In the genomic region with DNA sequence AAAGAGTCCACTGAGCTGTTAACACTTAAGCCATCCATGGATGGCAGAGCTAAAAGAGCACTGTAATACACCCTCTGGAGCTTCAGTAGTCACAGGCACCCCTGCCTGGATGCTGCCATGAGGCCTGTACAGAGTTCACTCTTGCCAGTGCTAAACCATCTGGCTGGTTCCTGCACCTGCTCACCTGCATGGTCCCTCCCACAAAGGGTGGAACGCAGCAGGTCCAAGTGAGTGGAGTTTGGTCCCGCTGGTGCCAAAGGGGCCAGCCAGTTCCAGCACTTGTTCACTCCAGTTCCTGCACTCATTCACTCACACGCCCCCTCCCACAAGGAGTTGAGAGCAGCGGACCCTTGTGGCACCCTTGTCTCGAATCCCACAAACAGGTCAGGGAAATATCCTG, we compare ENCODE assay signal across 27 cellular contexts.
"Had no signal": no experiment of that assay in that cellular context is flagged by ENCODE, and none has a peak within 500 bp of the region (broad histone marks: within the 10 kb centered on the region; RNA-seq: fewer than 3 reads in every experiment).

No MANE protein-coding gene starts in this region.

- ATAC-seq: left cardiac atrium; left lung; lower lobe of right lung; natural killer cell; right lobe of liver; stimulated activated naive B cell treated with anti-CD40 and anti-IgM and Interleukin-4, amounts not matched to agents 10 μg/mL and 1 μg/mL and 100 μg/mL, for 72 hours had no signal

- H3K27ac ChIP-seq: left lung, lower lobe of right lung, neutrophil, parathyroid adenoma, right atrium auricular region, right lobe of liver, tibial nerve, upper lobe of left lung had no signal

- H3K79me2 ChIP-seq: parathyroid adenoma had no signal

- H3K9ac ChIP-seq: parathyroid adenoma had no signal

- H3K36me3 Mint-ChIP-seq: naive B cell; natural killer cell; stimulated activated naive B cell treated with anti-CD40 and anti-IgM and Interleukin-4, amounts not matched to agents 10 μg/mL and 1 μg/mL and 100 μg/mL, for 72 hours had no signal

- H2AFZ ChIP-seq: parathyroid adenoma had no signal

- H3K27ac Mint-ChIP-seq: naive B cell; natural killer cell; stimulated activated naive B cell treated with anti-CD40 and anti-IgM and Interleukin-4, amounts not matched to agents 10 μg/mL and 1 μg/mL and 100 μg/mL, for 72 hours; stimulated activated naive CD8-positive, alpha-beta T cell treated with anti-CD3 and anti-CD28 coated beads, Interleukin-15, Interleukin-2, amounts not matched to agents 100 ng/mL and 50 ng/mL, for 24 hours had no signal

- H3K27me3 ChIP-seq: left lung, neutrophil, right atrium auricular region, right lobe of liver, tibial nerve, upper lobe of left lung had no signal

- DNase-seq: head of caudate nucleus; hippocampal formation; kidney glomerular epithelial cell; left cardiac atrium; left lung; lower lobe of right lung; mammary epithelial cell; mesenchymal stem cell; naive B cell; natural killer cell; occipital lobe; right lobe of liver; stimulated activated CD4-positive, alpha-beta T cell treated with anti-CD3 and anti-CD28 coated beads, Interleukin-1b, Interleukin-23, amount 100 ng/mL, for 48 hours; stimulated activated CD4-positive, alpha-beta T cell treated with anti-CD3 and anti-CD28 coated beads, Interleukin-2, amount 100 ng/mL, for 48 hours; stimulated activated CD4-positive, alpha-beta T cell treated with anti-CD3 and anti-CD28 coated beads, Interleukin-4, amount 100 ng/mL, for 4 hours; stimulated activated CD8-positive, alpha-beta memory T cell treated with anti-CD3 and anti-CD28 coated beads, Interleukin-4, amount 100 ng/mL, for 48 hours; stimulated activated naive B cell treated with anti-CD40 and anti-IgM and Interleukin-4, amounts not matched to agents 10 μg/mL and 1 μg/mL and 100 μg/mL, for 72 hours; substantia nigra; upper lobe of left lung had no signal

- H3K4me3 Mint-ChIP-seq: natural killer cell; stimulated activated naive B cell treated with anti-CD40 and anti-IgM and Interleukin-4, amounts not matched to agents 10 μg/mL and 1 μg/mL and 100 μg/mL, for 72 hours; stimulated activated naive CD8-positive, alpha-beta T cell treated with anti-CD3 and anti-CD28 coated beads, Interleukin-15, Interleukin-2, amounts not matched to agents 100 ng/mL and 50 ng/mL, for 24 hours had no signal

- H3K4me3 ChIP-seq: left lung, lower lobe of right lung, right atrium auricular region, right lobe of liver, smooth muscle cell, tibial nerve, upper lobe of left lung had no signal

- H3K9me3 ChIP-seq: lower lobe of right lung, neutrophil, right atrium auricular region, right lobe of liver had no signal

- H3K27me3 Mint-ChIP-seq: naive B cell; stimulated activated naive B cell treated with anti-CD40 and anti-IgM and Interleukin-4, amounts not matched to agents 10 μg/mL and 1 μg/mL and 100 μg/mL, for 72 hours; stimulated activated naive CD8-positive, alpha-beta T cell treated with anti-CD3 and anti-CD28 coated beads, Interleukin-15, Interleukin-2, amounts not matched to agents 100 ng/mL and 50 ng/mL, for 24 hours had no signal

- H3K36me3 ChIP-seq: left lung, lower lobe of right lung, neutrophil, right atrium auricular region, right lobe of liver, tibial nerve, upper lobe of left lung had no signal

- H3K9me3 Mint-ChIP-seq: stimulated activated naive B cell treated with anti-CD40 and anti-IgM and Interleukin-4, amounts not matched to agents 10 μg/mL and 1 μg/mL and 100 μg/mL, for 72 hours had no signal

- H3K4me1 Mint-ChIP-seq: naive B cell; natural killer cell; stimulated activated naive B cell treated with anti-CD40 and anti-IgM and Interleukin-4, amounts not matched to agents 10 μg/mL and 1 μg/mL and 100 μg/mL, for 72 hours had no signal

- FAIRE-seq: keratinocyte, urothelium cell line had no signal

- H3K4me1 ChIP-seq: left lung, lower lobe of right lung, parathyroid adenoma, right atrium auricular region, right lobe of liver, tibial nerve, upper lobe of left lung had no signal

- H3K4me2 ChIP-seq: smooth muscle cell had no signal
